Comparison of ENCODE assay signal across 19 cellular contexts in the genomic region with DNA sequence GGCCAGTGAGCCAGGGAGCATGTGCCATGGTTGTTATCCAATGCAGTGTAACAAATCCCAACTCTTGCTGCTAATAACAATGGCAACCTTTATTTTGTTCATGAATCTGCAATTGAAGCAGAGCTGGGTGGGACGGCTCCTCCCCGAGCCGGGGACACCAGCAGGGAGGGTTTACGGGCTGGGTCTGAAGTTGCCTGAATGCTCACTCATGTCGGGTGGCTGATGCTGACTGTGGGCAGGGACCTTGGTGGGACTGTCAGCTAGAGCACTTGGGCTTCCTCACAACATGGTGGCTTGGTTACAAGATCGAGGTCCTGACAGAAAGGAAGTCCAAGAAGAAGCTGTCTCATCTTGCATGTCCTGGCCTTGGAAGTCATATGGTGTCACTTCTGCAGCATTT.
A peak's percentile ranks its signal among the peaks of the same experiment; 100 is the strongest.
DNase-seq lines count a peak whose midpoint lies in the region; ATAC-seq and TF ChIP-seq lines count a peak whose summit lies in the region.
"Had no signal": no experiment of that assay in that cellular context is flagged by ENCODE, and none has a peak within 500 bp of the region (broad histone marks: within the 10 kb centered on the region; RNA-seq: fewer than 3 reads in every experiment).

No MANE protein-coding gene starts in this region.

- H3K36me3 ChIP-seq in BLaER1 (no peaks in the 10 kb centered on the region), sigmoid colon (no peaks in the 10 kb centered on the region)

- H3K4me1 ChIP-seq in BLaER1 = peaks cover 96% of the 10 kb centered on the region
- peaks cover 0 to 7% (median 0%) of the 10 kb centered on the region in 4 donors for H3K4me1 ChIP-seq in sigmoid colon

- H3K4me3 ChIP-seq in BLaER1 = no peak overlapping the region
- H3K4me3 ChIP-seq in sigmoid colon = no peak overlapping the region
- H3K4me3 ChIP-seq: A549 had no signal

- H3K9me3 Mint-ChIP-seq in glutamatergic neuron (ENCODE audit: unreplicated experiment) = peaks cover 5% of the 10 kb centered on the region

- no peak for TF ChIP-seq CTCF in glutamatergic neuron (IDR thresholded peaks at IDR 0.05; ENCODE audit: partially characterized antibody, unreplicated experiment)
- no peak for TF ChIP-seq CTCF in sigmoid colon (IDR thresholded peaks at IDR 0.05)

- H3K27ac ChIP-seq in BLaER1 = 0 out of 2 replicates have a peak overlapping the region, but pooled peaks have one; percentile 11
- no peak overlapping the region for H3K27ac ChIP-seq in sigmoid colon
- H3K27ac ChIP-seq: 22Rv1, HL-60 had no signal

- WGBS in sigmoid colon, 2 donors = 91 to 92% methylated on average over 6 of the region's 6 CpGs

- TF ChIP-seq EP300 in sigmoid colon (IDR thresholded peaks at IDR 0.05) = no peak

- no peaks in the 10 kb centered on the region for H3K27me3 Mint-ChIP-seq in glutamatergic neuron (ENCODE audit: unreplicated experiment)

- H3K9ac ChIP-seq in BLaER1 = no peak overlapping the region

- ATAC-seq in HG02763 (IDR thresholded peaks at IDR 0.05; ENCODE audit: unreplicated experiment) = no peak
- ATAC-seq in GM18519 (IDR thresholded peaks at IDR 0.05; ENCODE audit: low FRiP score, unreplicated experiment) = no peak
- ATAC-seq: A549 had no signal

- intact Hi-C loops in sigmoid colon (cut with DNase I) = no loop called here

- no peak overlapping the region for H3K27ac Mint-ChIP-seq in glutamatergic neuron (ENCODE audit: unreplicated experiment)
- H3K27ac Mint-ChIP-seq: CD4-positive, alpha-beta memory T cell had no signal

- H3K9me3 ChIP-seq in BLaER1 = peaks cover 23% of the 10 kb centered on the region
- peaks cover 0 to 7% (median 2%) of the 10 kb centered on the region in 4 donors for H3K9me3 ChIP-seq in sigmoid colon

- no peak overlapping the region for H3K4me3 Mint-ChIP-seq in glutamatergic neuron (ENCODE audit: unreplicated experiment)
- H3K4me3 Mint-ChIP-seq: CD14-positive monocyte; CD4-positive, alpha-beta memory T cell had no signal

- H3K27me3 ChIP-seq in BLaER1 (no peaks in the 10 kb centered on the region), sigmoid colon (no peaks in the 10 kb centered on the region)

- no peak for TF ChIP-seq POLR2A in sigmoid colon (IDR thresholded peaks at IDR 0.05)

- no peaks in the 10 kb centered on the region for H4K20me1 ChIP-seq in BLaER1

- peak overlapping the region; percentile 53 for H3K4me2 ChIP-seq in BLaER1
- H3K4me2 ChIP-seq: A549 had no signal

- DNase-seq in NCI-H748 (lab: John Stamatoyannopoulos, UW; ENCODE audit: unreplicated experiment) (peak; percentile 5), NCI-H748 treated with DMSO at 0.1 percent for 48 hours (lab: John Stamatoyannopoulos, UW) (no peak), glutamatergic neuron (peak; percentile 0), sigmoid colon (peak; percentile 40)
- DNase-seq in stimulated activated CD4-positive, alpha-beta T cell treated with anti-CD3 and anti-CD28 coated beads, Interleukin-4, amount 100 ng/mL, for 4 hours = no peak
- DNase-seq: AML-193; CD4-positive, alpha-beta memory T cell; DMS153; DMS79; GF-D8; GOT3; H7 had no signal

- peaks cover 12% of the 10 kb centered on the region for H3K36me3 Mint-ChIP-seq in glutamatergic neuron (ENCODE audit: unreplicated experiment)
- H3K36me3 Mint-ChIP-seq: CD14-positive monocyte; CD4-positive, alpha-beta memory T cell had no signal

- peaks cover 24% of the 10 kb centered on the region for H3K4me1 Mint-ChIP-seq in glutamatergic neuron (ENCODE audit: low read depth, unreplicated experiment)

Comparison
In these comparisons a context has a peak if more than half of its experiments do, and no peak if none do; other contexts are left out.
1. DNase-seq: peak in NCI-H748 (single experiment), glutamatergic neuron (single experiment) and sigmoid colon (single experiment); none in NCI-H748 treated with DMSO at 0.1 percent for 48 hours (single experiment) and stimulated activated CD4-positive, alpha-beta T cell treated with anti-CD3 and anti-CD28 coated beads, Interleukin-4, amount 100 ng/mL, for 4 hours (0 of 2).